In the genomic region with DNA sequence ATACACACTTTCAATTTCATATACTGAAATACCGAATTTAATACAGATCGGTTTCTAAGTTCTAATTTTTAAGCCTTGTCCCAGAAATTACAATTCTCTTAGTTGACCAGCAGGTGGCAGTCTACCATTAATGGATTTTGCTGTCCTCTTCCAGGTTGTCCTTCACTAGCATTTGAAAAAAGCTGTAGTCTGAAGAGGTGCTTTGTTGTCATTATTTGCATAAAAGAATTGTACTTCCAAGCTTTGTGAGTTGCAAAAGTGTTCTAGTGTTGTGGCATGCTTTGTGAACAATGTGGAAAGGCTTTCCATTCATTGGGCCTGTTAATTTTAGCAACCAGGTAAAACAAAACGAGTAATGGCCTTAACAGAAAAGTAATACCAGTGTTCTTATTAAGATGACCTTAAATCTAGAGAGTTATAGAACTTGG, we compare ENCODE assay signal across 1 cellular context.
TF ChIP-seq lines count a peak whose summit lies in the region.

No MANE protein-coding gene starts in this region.

TF ChIP-seq in H1, 55 proteins besides CTCF, POLR2A, EP300 and RAD21:
- no peak for TF ChIP-seq POU5F1 (IDR thresholded peaks at IDR 0.05; ENCODE audit: low read depth, low read length)
- TF ChIP-seq SRF (IDR thresholded peaks at IDR 0.05; ENCODE audit: low read depth, low read length) = no peak
